In genomic region chr2:150063950-150064549, GRCh38 we compare ENCODE assay signal across 20 cellular contexts.
DNase-seq lines count a peak whose midpoint lies in the region; ATAC-seq lines count a peak whose summit lies in the region.
"Had no signal": no experiment of that assay in that cellular context is flagged by ENCODE, and none has a peak within 500 bp of the region (broad histone marks: within the 10 kb centered on the region; RNA-seq: fewer than 3 reads in every experiment).

No MANE protein-coding gene starts in this region.

- in situ Hi-C loops in HAP-1 (cut with MboI; ENCODE audit: low sequenced_read_pairs), result no loop called here

- no peaks in the 10 kb centered on the region for H3K9me3 ChIP-seq in HAP-1
- H3K9me3 ChIP-seq: gastrocnemius medialis, neutrophil, stomach, transverse colon had no signal

- no peak for ATAC-seq in HG02642 (IDR thresholded peaks at IDR 0.05; ENCODE audit: poor library complexity, unreplicated experiment)
- no peak for ATAC-seq in HG03442 (IDR thresholded peaks at IDR 0.05; ENCODE audit: unreplicated experiment)
- ATAC-seq: gastrocnemius medialis had no signal

- H3K4me3 ChIP-seq in HAP-1, result no peak overlapping the region
- H3K4me3 ChIP-seq: dorsolateral prefrontal cortex, gastrocnemius medialis, stomach, transverse colon had no signal

- peaks cover 13% of the 10 kb centered on the region for H3K4me1 ChIP-seq in HAP-1
- H3K4me1 ChIP-seq: stomach, transverse colon had no signal

- H3K36me3 ChIP-seq in HAP-1 (replicated peaks), result no peaks in the 10 kb centered on the region
- H3K36me3 ChIP-seq: gastrocnemius medialis, neutrophil, stomach, transverse colon had no signal

- DNase-seq in HAP-1 (ENCODE audit: low spot score in 2 of 2) (peak; percentile 36 to 63), SK-N-DZ (ENCODE audit: low spot score) (peak; percentile 64), foreskin melanocyte (peak; percentile 59), pons (ENCODE audit: low spot score) (peak; percentile 25), NOMO-1 treated with DMSO at 0.1 percent for 48 hours (lab: John Stamatoyannopoulos, UW; ENCODE audit: unreplicated experiment) (no peak)
- DNase-seq: activated CD8-positive, alpha-beta memory T cell treated with anti-CD3 and anti-CD28 coated beads, Interleukin-2, amount 50 U/mL, for 48 hours; activated effector memory CD4-positive, alpha-beta T cell treated with anti-CD3 and anti-CD28 coated beads, Interleukin-2, amount 50 U/mL, for 16 hours; AML-193; DMS79; gastrocnemius medialis; NCI-H1105; NCI-H524; Right ventricle myocardium superior; stimulated activated CD4-positive, alpha-beta T cell treated with anti-CD3 and anti-CD28 coated beads, Interleukin-4, amount 100 ng/mL, for 4 hours; stomach; transverse colon had no signal

- H3K27me3 ChIP-seq in HAP-1 (ENCODE audit: low read depth), result no peaks in the 10 kb centered on the region
- H3K27me3 ChIP-seq: gastrocnemius medialis, neutrophil, stomach, transverse colon had no signal
